In the genomic region with DNA sequence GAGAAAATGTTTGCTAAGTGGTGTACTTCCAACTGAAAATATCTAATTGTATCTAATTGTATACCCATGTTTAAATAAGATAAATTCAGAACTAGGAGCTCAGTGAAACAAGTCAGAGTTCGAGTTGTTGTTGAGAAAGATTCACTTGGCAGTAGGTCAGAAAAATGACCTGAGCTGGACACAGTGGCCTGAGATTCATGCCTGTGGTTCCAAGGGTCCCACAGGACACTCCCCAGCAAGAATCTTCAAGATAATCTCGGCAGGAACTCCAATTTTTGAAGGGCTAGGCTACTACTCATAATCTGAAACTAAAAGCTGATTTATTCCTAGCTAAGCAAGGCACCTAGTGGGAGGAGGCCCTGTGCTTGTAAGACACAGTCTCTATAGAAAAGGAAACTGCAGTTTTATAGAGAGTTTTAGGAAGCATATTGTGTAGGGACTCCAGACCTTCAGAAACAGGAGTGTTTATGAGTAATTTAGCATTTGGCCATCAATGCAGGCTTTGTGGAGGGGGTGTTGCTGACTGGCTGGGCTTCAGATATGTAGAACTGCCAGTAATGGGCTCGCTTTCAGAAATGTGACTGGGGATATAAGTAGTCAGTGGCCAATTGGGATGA, we compare ENCODE assay signal across 10 cellular contexts. TPM values are rescaled to one million over a fixed set of nuclear protein-coding genes. Genes with fewer than 3 reads are reported as not detected.
DNase-seq lines count a peak whose midpoint lies in the region; ATAC-seq and TF ChIP-seq lines count a peak whose summit lies in the region.
"Had no signal": no experiment of that assay in that cellular context is flagged by ENCODE, and none has a peak within 500 bp of the region (broad histone marks: within the 10 kb centered on the region; RNA-seq: fewer than 3 reads in every experiment).

No MANE protein-coding gene starts in this region.

- H3K9me3 ChIP-seq in naive thymus-derived CD4-positive, alpha-beta T cell (ENCODE audit: control insufficient read depth in 2 of 3, low read length in 3 of 3): no peaks in the 10 kb centered on the region
- H3K9me3 ChIP-seq in left lung: peaks cover 0 to 8% of the 10 kb centered on the region in 2 donors
- H3K9me3 ChIP-seq: psoas muscle had no signal

- H3K36me3 Mint-ChIP-seq in activated CD4-positive, alpha-beta memory T cell treated with anti-CD3 and anti-CD28 coated beads for 36 hours: peaks cover 82% of the 10 kb centered on the region
- peaks cover 25 to 79% (median 58%) of the 10 kb centered on the region in 5 donors for H3K36me3 Mint-ChIP-seq in naive thymus-derived CD4-positive, alpha-beta T cell

- TF ChIP-seq CTCF in left lung (IDR thresholded peaks at IDR 0.05): no peak

- no peaks in the 10 kb centered on the region for H3K27me3 Mint-ChIP-seq in activated CD4-positive, alpha-beta memory T cell treated with anti-CD3 and anti-CD28 coated beads for 36 hours
- H3K27me3 Mint-ChIP-seq in naive thymus-derived CD4-positive, alpha-beta T cell: no peaks in the 10 kb centered on the region

- CTCF ChIA-PET in activated CD4-positive, alpha-beta memory T cell treated with anti-CD3 and anti-CD28 coated beads for 36 hours (lab: Charles Lee): interaction anchor here (1.0 kb wide), 1 partner anchor 66 kb away, joined by 4 read pairs; no protein-coding TSS in a partner anchor
- CTCF ChIA-PET in naive thymus-derived CD4-positive, alpha-beta T cell (lab: Charles Lee): no interaction called here

- peak; percentile 32 for DNase-seq in activated CD4-positive, alpha-beta memory T cell treated with anti-CD3 and anti-CD28 coated beads for 36 hours
- no peak for DNase-seq in NCI-H2081 treated with DMSO at 0.1 percent for 48 hours (lab: John Stamatoyannopoulos, UW)
- DNase-seq in naive thymus-derived CD4-positive, alpha-beta T cell: no peak
- DNase-seq in left lung: no peak
- no peak for DNase-seq in SKM-1 (lab: John Stamatoyannopoulos, UW; ENCODE audit: unreplicated experiment)
- DNase-seq: psoas muscle had no signal

- H3K4me1 Mint-ChIP-seq in activated CD4-positive, alpha-beta memory T cell treated with anti-CD3 and anti-CD28 coated beads for 36 hours (ENCODE audit: low read depth): peaks cover 52% of the 10 kb centered on the region
- H3K4me1 Mint-ChIP-seq in naive thymus-derived CD4-positive, alpha-beta T cell: peaks cover 13 to 58% (median 18%) of the 10 kb centered on the region in 7 donors

- POLR2A ChIA-PET in activated CD4-positive, alpha-beta memory T cell treated with anti-CD3 and anti-CD28 coated beads for 36 hours (lab: Charles Lee): interaction anchor here (1.3 to 1.5 kb wide), 3 partner anchors 11 to 14 kb away, joined by 3 to 6 read pairs (median 4); no protein-coding TSS in a partner anchor
- POLR2A ChIA-PET in naive thymus-derived CD4-positive, alpha-beta T cell (lab: Charles Lee): interaction anchor here (0.7 kb wide), 1 partner anchor 78 kb away, joined by 4 read pairs; no protein-coding TSS in a partner anchor

- H3K4me3 Mint-ChIP-seq in activated CD4-positive, alpha-beta memory T cell treated with anti-CD3 and anti-CD28 coated beads for 36 hours: no peak overlapping the region
- H3K4me3 Mint-ChIP-seq in naive thymus-derived CD4-positive, alpha-beta T cell: peak overlapping the region in 1 of 10 donors; percentile 70

- H3K9me3 Mint-ChIP-seq in activated CD4-positive, alpha-beta memory T cell treated with anti-CD3 and anti-CD28 coated beads for 36 hours: no peaks in the 10 kb centered on the region
- H3K9me3 Mint-ChIP-seq in naive thymus-derived CD4-positive, alpha-beta T cell: peaks cover 0 to 18% (median 7%) of the 10 kb centered on the region in 11 donors

- peak overlapping the region; percentile 59 for H3K27ac Mint-ChIP-seq in activated CD4-positive, alpha-beta memory T cell treated with anti-CD3 and anti-CD28 coated beads for 36 hours
- peak overlapping the region in 1 of 9 donors; percentile 73 for H3K27ac Mint-ChIP-seq in naive thymus-derived CD4-positive, alpha-beta T cell

- H3K27ac ChIP-seq in ACC112 (ENCODE audit: low read depth, low read length): no peak overlapping the region
- H3K27ac ChIP-seq in naive thymus-derived CD4-positive, alpha-beta T cell (ENCODE audit: low read depth, low read length): no peak overlapping the region
- no peak overlapping the region for H3K27ac ChIP-seq in left lung
- H3K27ac ChIP-seq: C4-2B, psoas muscle had no signal

- no peak overlapping the region for H3K4me3 ChIP-seq in ACC112 (ENCODE audit: low read depth, low read length)
- no peak overlapping the region for H3K4me3 ChIP-seq in naive thymus-derived CD4-positive, alpha-beta T cell (ENCODE audit: low read length)
- no peak overlapping the region for H3K4me3 ChIP-seq in left lung
- H3K4me3 ChIP-seq: psoas muscle had no signal

- peaks cover 29% of the 10 kb centered on the region for H3K27me3 ChIP-seq in ACC112 (ENCODE audit: insufficient read depth, low read length)
- H3K27me3 ChIP-seq in naive thymus-derived CD4-positive, alpha-beta T cell (ENCODE audit: control insufficient read depth in 2 of 2, insufficient read depth in 2 of 2, low read length in 2 of 2): no peaks in the 10 kb centered on the region
- H3K27me3 ChIP-seq in left lung: no peaks in the 10 kb centered on the region

- ATAC-seq in GM18868 (IDR thresholded peaks at IDR 0.05; ENCODE audit: unreplicated experiment) (peak; percentile 40), HG02840 (IDR thresholded peaks at IDR 0.05; ENCODE audit: low FRiP score, unreplicated experiment) (peak; percentile 55), left lung (no peak)
- no peak for ATAC-seq in naive thymus-derived CD4-positive, alpha-beta T cell
- ATAC-seq: psoas muscle had no signal

- intact Hi-C loops in activated CD4-positive, alpha-beta memory T cell treated with anti-CD3 and anti-CD28 coated beads for 36 hours (cut with micrococcal nuclease): loop anchor here (1.0 to 5.0 kb wide), 8 partner anchors 20 to 344 kb away; no protein-coding TSS in a partner anchor
- intact Hi-C loops in naive thymus-derived CD4-positive, alpha-beta T cell (cut with micrococcal nuclease): no loop called here
- intact Hi-C loops in left lung (cut with DNase I): no loop called here

- H3K79me2 ChIP-seq in ACC112 (ENCODE audit: control insufficient read depth, insufficient read depth, low read length, unreplicated experiment): no peaks in the 10 kb centered on the region

- no peaks in the 10 kb centered on the region for H3K36me3 ChIP-seq in ACC112 (ENCODE audit: insufficient read depth, low read length)
- peaks cover 0 to 32% (median 6%) of the 10 kb centered on the region in 3 experiments for H3K36me3 ChIP-seq in naive thymus-derived CD4-positive, alpha-beta T cell (ENCODE audit: control insufficient read depth in 2 of 3, insufficient read depth in 3 of 3, low read length in 3 of 3)
- H3K36me3 ChIP-seq in left lung: no peaks in the 10 kb centered on the region

- no peaks in the 10 kb centered on the region for H3K4me1 ChIP-seq in ACC112 (ENCODE audit: control insufficient read depth, insufficient read depth, low read length, unreplicated experiment)
- no peaks in the 10 kb centered on the region for H3K4me1 ChIP-seq in naive thymus-derived CD4-positive, alpha-beta T cell (ENCODE audit: control insufficient read depth in 2 of 2, insufficient read depth in 2 of 2, low read length in 2 of 2)
- no peaks in the 10 kb centered on the region for H3K4me1 ChIP-seq in left lung
- H3K4me1 ChIP-seq: psoas muscle had no signal

- peak overlapping the region; percentile 4 for H2AFZ ChIP-seq in ACC112 (ENCODE audit: low read length, unreplicated experiment)

RNA-seq across cellular contexts. Expression of a gene that starts 43.2 kb away (rescaled TPM):
- total RNA-seq in activated CD4-positive, alpha-beta memory T cell treated with anti-CD3 and anti-CD28 coated beads for 36 hours: 100 to 1,000 TPM; 150 to 151 TPM
- 100 to 1,000 TPM in 1 of 5 experiments, 10 to 100 TPM in 4; 34.5 to 120 (median 45.2) TPM for total RNA-seq in naive thymus-derived CD4-positive, alpha-beta T cell
- polyA plus RNA-seq in naive thymus-derived CD4-positive, alpha-beta T cell: 10 to 100 TPM; 11.3 to 13.0 TPM
- 1 to 10 TPM; 3.2 to 4.8 TPM for total RNA-seq in left lung

RNA-seq across cellular contexts. Expression of a gene that starts 48.9 kb away (rescaled TPM):
- total RNA-seq in activated CD4-positive, alpha-beta memory T cell treated with anti-CD3 and anti-CD28 coated beads for 36 hours: 10 to 100 TPM; 91.5 to 94.1 TPM
- 100 to 1,000 TPM in 4 of 5 experiments, 10 to 100 TPM in 1; 97.5 to 182 (median 117) TPM for total RNA-seq in naive thymus-derived CD4-positive, alpha-beta T cell
- polyA plus RNA-seq in naive thymus-derived CD4-positive, alpha-beta T cell: 100 to 1,000 TPM in 1 of 2 donors, 10 to 100 TPM in 1; 89.8 to 101 TPM
- 10 to 100 TPM; 22.9 to 37.8 TPM for total RNA-seq in left lung

RNA-seq across cellular contexts. Expression of a gene that starts 58.3 kb away (rescaled TPM):
- 10 to 100 TPM; 41.9 to 44.1 TPM for total RNA-seq in activated CD4-positive, alpha-beta memory T cell treated with anti-CD3 and anti-CD28 coated beads for 36 hours
- 100 to 1,000 TPM in 2 of 5 experiments, 10 to 100 TPM in 3; 62.8 to 121 (median 89.5) TPM for total RNA-seq in naive thymus-derived CD4-positive, alpha-beta T cell
- polyA plus RNA-seq in naive thymus-derived CD4-positive, alpha-beta T cell: 10 to 100 TPM; 34.1 to 42.4 TPM
- 10 to 100 TPM; 17.1 to 24.9 TPM for total RNA-seq in left lung

Comparison
In these comparisons a context has a peak if more than half of its experiments do, and no peak if none do; other contexts are left out.
1. ATAC-seq: peak in GM18868 (single experiment) and HG02840 (single experiment); none in naive thymus-derived CD4-positive, alpha-beta T cell (single experiment) and left lung (single experiment).
2. RNA of a gene that starts 43.2 kb away (total RNA-seq): 150 to 151 TPM in activated CD4-positive, alpha-beta memory T cell treated with anti-CD3 and anti-CD28 coated beads for 36 hours and 34.5 to 120 TPM in naive thymus-derived CD4-positive, alpha-beta T cell; 3.2 to 4.8 TPM in left lung; every median in the first group is over 4 times any median in the second.